In genomic region chr16:25311039-25311438, GRCh38 we compare ENCODE assay signal across 29 cellular contexts.
"Had no signal": no experiment of that assay in that cellular context is flagged by ENCODE, and none has a peak within 500 bp of the region (broad histone marks: within the 10 kb centered on the region; RNA-seq: fewer than 3 reads in every experiment).

No MANE protein-coding gene starts in this region.

- H3K36me3 Mint-ChIP-seq: stimulated activated effector memory CD8-positive, alpha-beta T cell treated with anti-CD3 and anti-CD28 coated beads, Interleukin-12 subunit alpha, Interleukin-12 subunit beta, amount 100 ng/mL, for 72 hours had no signal

- DNase-seq: stimulated activated CD4-positive, alpha-beta T cell treated with anti-CD3 and anti-CD28 coated beads, Interleukin-2, amount 100 ng/mL, for 48 hours; stimulated activated CD4-positive, alpha-beta T cell treated with anti-CD3 and anti-CD28 coated beads, Interleukin-4, amount 100 ng/mL, for 1 hour; stimulated activated CD4-positive, alpha-beta T cell treated with anti-CD3 and anti-CD28 coated beads, Interleukin-4, amount 100 ng/mL, for 24 hours; stimulated activated CD4-positive, alpha-beta T cell treated with anti-CD3 and anti-CD28 coated beads, Interleukin-4, amount 100 ng/mL, for 4 hours; stimulated activated CD8-positive, alpha-beta memory T cell treated with anti-CD3 and anti-CD28 coated beads, Interleukin-4, amount 100 ng/mL, for 48 hours; stimulated activated naive B cell treated with anti-CD40 and anti-IgM and Interleukin-4, amounts not matched to agents 10 μg/mL and 1 μg/mL and 100 μg/mL, for 72 hours; stimulated activated naive CD4-positive, alpha-beta T cell; stimulated activated naive CD4-positive, alpha-beta T cell treated with Interleukin-2 at 50 U/mL for 16 hours; stimulated activated naive CD8-positive, alpha-beta T cell treated with anti-CD3 and anti-CD28 coated beads, Interleukin-15, amount 100 ng/mL, for 72 hours; stimulated activated naive CD8-positive, alpha-beta T cell treated with anti-CD3 and anti-CD28 coated beads, Interleukin-15, Interleukin-2, amounts not matched to agents 100 U/mL and 50 U/mL, for 24 hours; stomach; substantia nigra; testis; thyroid gland; tibial artery; transverse colon; trophoblast cell; upper lobe of left lung; upper lobe of right lung; uterus had no signal

- H3K9me3 ChIP-seq: testis, thyroid gland had no signal

- H3K36me3 ChIP-seq: stomach, suprapubic skin, thoracic aorta, thyroid gland, tibial artery, tibial nerve, transverse colon, upper lobe of left lung, upper lobe of right lung, uterus, vagina had no signal

- H3K27ac ChIP-seq: stomach, suprapubic skin, testis, thoracic aorta, thyroid gland, tibial artery, tibial nerve, transverse colon, upper lobe of left lung, upper lobe of right lung, uterus, vagina had no signal

- H3K27me3 Mint-ChIP-seq: stimulated activated naive CD8-positive, alpha-beta T cell treated with anti-CD3 and anti-CD28 coated beads, Interleukin-15, amount 100 ng/mL, for 72 hours; type B pancreatic cell had no signal

- H3K27ac Mint-ChIP-seq: stimulated activated effector memory CD8-positive, alpha-beta T cell treated with anti-CD3 and anti-CD28 coated beads, Interleukin-12 subunit alpha, Interleukin-12 subunit beta, amount 100 ng/mL, for 72 hours; stimulated activated memory B cell treated with anti-CD40 and anti-IgM and Interleukin-4, amounts not matched to agents 10 μg/mL and 1 μg/mL and 100 μg/mL, for 72 hours; stimulated activated naive B cell treated with anti-CD40 and anti-IgM and Interleukin-4, amounts not matched to agents 10 μg/mL and 1 μg/mL and 100 μg/mL, for 72 hours; stimulated activated naive CD8-positive, alpha-beta T cell treated with anti-CD3 and anti-CD28 coated beads, Interleukin-15, amount 100 ng/mL, for 72 hours; stimulated activated naive CD8-positive, alpha-beta T cell treated with anti-CD3 and anti-CD28 coated beads, Interleukin-15, Interleukin-2, amounts not matched to agents 100 ng/mL and 50 ng/mL, for 24 hours; type B pancreatic cell had no signal

- H3K27me3 ChIP-seq: stomach, suprapubic skin, testis, thyroid gland, tibial artery, tibial nerve, transverse colon, upper lobe of left lung, upper lobe of right lung, uterus, vagina had no signal

- ATAC-seq: stimulated activated effector memory CD8-positive, alpha-beta T cell treated with anti-CD3 and anti-CD28 coated beads, Interleukin-12 subunit alpha, Interleukin-12 subunit beta, amount 100 ng/mL, for 72 hours; stimulated activated memory B cell treated with anti-CD40 and anti-IgM and Interleukin-4, amounts not matched to agents 10 μg/mL and 1 μg/mL and 100 μg/mL, for 72 hours; stimulated activated naive B cell treated with anti-CD40 and anti-IgM and Interleukin-4, amounts not matched to agents 10 μg/mL and 1 μg/mL and 100 μg/mL, for 72 hours; stimulated activated naive CD8-positive, alpha-beta T cell treated with anti-CD3 and anti-CD28 coated beads, Interleukin-15, amount 100 ng/mL, for 72 hours; stimulated activated naive CD8-positive, alpha-beta T cell treated with anti-CD3 and anti-CD28 coated beads, Interleukin-15, Interleukin-2, amounts not matched to agents 100 U/mL and 50 U/mL, for 24 hours; upper lobe of right lung had no signal

- FAIRE-seq: urothelium cell line had no signal

- H3K4me1 Mint-ChIP-seq: stimulated activated effector memory CD8-positive, alpha-beta T cell treated with anti-CD3 and anti-CD28 coated beads, Interleukin-12 subunit alpha, Interleukin-12 subunit beta, amount 100 ng/mL, for 72 hours; stimulated activated memory B cell treated with anti-CD40 and anti-IgM and Interleukin-4, amounts not matched to agents 10 μg/mL and 1 μg/mL and 100 μg/mL, for 72 hours; stimulated activated naive B cell treated with anti-CD40 and anti-IgM and Interleukin-4, amounts not matched to agents 10 μg/mL and 1 μg/mL and 100 μg/mL, for 72 hours; stimulated activated naive CD8-positive, alpha-beta T cell treated with anti-CD3 and anti-CD28 coated beads, Interleukin-15, amount 100 ng/mL, for 72 hours had no signal

- H3K4me3 Mint-ChIP-seq: stimulated activated effector memory CD8-positive, alpha-beta T cell treated with anti-CD3 and anti-CD28 coated beads, Interleukin-12 subunit alpha, Interleukin-12 subunit beta, amount 100 ng/mL, for 72 hours; stimulated activated memory B cell treated with anti-CD40 and anti-IgM and Interleukin-4, amounts not matched to agents 10 μg/mL and 1 μg/mL and 100 μg/mL, for 72 hours; stimulated activated naive B cell treated with anti-CD40 and anti-IgM and Interleukin-4, amounts not matched to agents 10 μg/mL and 1 μg/mL and 100 μg/mL, for 72 hours; stimulated activated naive CD8-positive, alpha-beta T cell treated with anti-CD3 and anti-CD28 coated beads, Interleukin-15, amount 100 ng/mL, for 72 hours; stimulated activated naive CD8-positive, alpha-beta T cell treated with anti-CD3 and anti-CD28 coated beads, Interleukin-15, Interleukin-2, amounts not matched to agents 100 ng/mL and 50 ng/mL, for 24 hours; type B pancreatic cell had no signal

- H3K4me3 ChIP-seq: stomach, suprapubic skin, testis, thoracic aorta, thyroid gland, tibial artery, tibial nerve, transverse colon, upper lobe of left lung, upper lobe of right lung, uterus, vagina had no signal

- H3K4me1 ChIP-seq: stomach, suprapubic skin, testis, thyroid gland, tibial artery, tibial nerve, transverse colon, upper lobe of left lung, upper lobe of right lung, uterus, vagina had no signal

- H3K9me3 Mint-ChIP-seq: type B pancreatic cell had no signal
